ENCODE assay signal across 8 cellular contexts in genomic region chr1:168225476-168226190, GRCh38. TPM values are rescaled to one million over a fixed set of nuclear protein-coding genes. Genes with fewer than 3 reads are reported as not detected.
DNase-seq lines count a peak whose midpoint lies in the region; ATAC-seq and TF ChIP-seq lines count a peak whose summit lies in the region.

Gene SFT2D2, plus strand, starts transcription at chr1:168226004. Its CDS starts 76 bp downstream, at chr1:168226080.

- H3K27ac Mint-ChIP-seq in activated T-helper 1 cell treated with anti-CD3 and anti-CD28 coated beads, Interleukin-12 subunit alpha, Interleukin-12 subunit beta, Interleukin-2, Interleukin-4 antibody, amounts not matched to agents 30 ng/mL and 10 ng/mL and 1 ng/mL, durations not matched to agents 14 hours and 24 hours and 36 hours, result peak within 1 kb of the TSS; percentile 87
- peak within 1 kb of the TSS; percentile 86 to 96 (median 94) for H3K27ac Mint-ChIP-seq in naive thymus-derived CD8-positive, alpha-beta T cell

- TF ChIP-seq CTCF in fibroblast of lung (conservative IDR thresholded peaks at IDR 0.05 in 1 of 2, IDR thresholded peaks at IDR 0.05 in 1 of 2; ENCODE audit: low read depth in 1 of 2, low read length in 2 of 2), result no peak

- POLR2A ChIA-PET in naive thymus-derived CD8-positive, alpha-beta T cell (lab: Charles Lee), result interaction anchor here (1.1 to 1.9 kb wide), 5 partner anchors 9 to 290 kb away, joined by 3 to 9 read pairs (median 6); partner anchors contain the start of gene TIPRL

- H3K4me1 ChIP-seq in fibroblast of lung (ENCODE audit: control insufficient read depth, extremely low read depth, insufficient read depth, low read length), result no peaks in the 10 kb centered on the region

- H3K36me3 ChIP-seq in fibroblast of lung (ENCODE audit: control insufficient read depth, insufficient read depth, low read length), result no peaks in the 10 kb centered on the region

- peaks cover 6% of the 10 kb centered on the region for H3K9me3 Mint-ChIP-seq in activated T-helper 1 cell treated with anti-CD3 and anti-CD28 coated beads, Interleukin-12 subunit alpha, Interleukin-12 subunit beta, Interleukin-2, Interleukin-4 antibody, amounts not matched to agents 30 ng/mL and 10 ng/mL and 1 ng/mL, durations not matched to agents 14 hours and 24 hours and 36 hours
- H3K9me3 Mint-ChIP-seq in naive thymus-derived CD8-positive, alpha-beta T cell, result peaks cover 0 to 3% (median 0%) of the 10 kb centered on the region in 9 donors

- H2AFZ ChIP-seq in fibroblast of lung (ENCODE audit: low read length), result peak within 1 kb of the TSS; percentile 91

- intact Hi-C loops in activated T-helper 1 cell treated with anti-CD3 and anti-CD28 coated beads, Interleukin-12 subunit alpha, Interleukin-12 subunit beta, Interleukin-2, Interleukin-4 antibody, amounts not matched to agents 30 ng/mL and 10 ng/mL and 1 ng/mL, durations not matched to agents 14 hours and 24 hours and 36 hours (cut with micrococcal nuclease), result loop anchor here (1.0 to 5.0 kb wide), 8 partner anchors 47 to 503 kb away; partner anchors contain the start of genes DCAF6, GPR161, MPC2 and MPZL1

- peak; percentile 94 for DNase-seq in DMS53 (lab: John Stamatoyannopoulos, UW)
- peak; percentile 84 for DNase-seq in KBM-7
- peak; percentile 71 for DNase-seq in RPMI7951 (ENCODE audit: low read depth)
- peak; percentile 77 for DNase-seq in activated T-helper 1 cell treated with anti-CD3 and anti-CD28 coated beads, Interleukin-12 subunit alpha, Interleukin-12 subunit beta, Interleukin-2, Interleukin-4 antibody, amounts not matched to agents 30 ng/mL and 10 ng/mL and 1 ng/mL, durations not matched to agents 14 hours and 24 hours and 36 hours (ENCODE audit: low spot score)
- peak; percentile 69 to 78 for DNase-seq in fibroblast of lung (ENCODE audit: low read depth in 2 of 2)
- peak; percentile 65 to 85 (median 78) for DNase-seq in naive thymus-derived CD8-positive, alpha-beta T cell
- DNase-seq in stimulated activated naive CD4-positive, alpha-beta T cell (lab: John Stamatoyannopoulos, UW), result peak; percentile 58 to 82 (median 72)

- H3K4me1 Mint-ChIP-seq in activated T-helper 1 cell treated with anti-CD3 and anti-CD28 coated beads, Interleukin-12 subunit alpha, Interleukin-12 subunit beta, Interleukin-2, Interleukin-4 antibody, amounts not matched to agents 30 ng/mL and 10 ng/mL and 1 ng/mL, durations not matched to agents 14 hours and 24 hours and 36 hours (ENCODE audit: low read depth), result peaks cover 61% of the 10 kb centered on the region
- H3K4me1 Mint-ChIP-seq in naive thymus-derived CD8-positive, alpha-beta T cell, result peaks cover 17 to 54% (median 50%) of the 10 kb centered on the region in 4 donors

- peak within 1 kb of the TSS; percentile 62 to 90 (median 70) for H3K4me3 ChIP-seq in fibroblast of lung (replicated peaks in 1 of 4; ENCODE audit: control extremely low read depth in 1 of 4, insufficient read depth in 1 of 4, low read depth in 3 of 4, low read length in 4 of 4)

- peak; percentile 70 for ATAC-seq in GM21619 (IDR thresholded peaks at IDR 0.05; ENCODE audit: unreplicated experiment)
- peak; percentile 97 to 99 for ATAC-seq in naive thymus-derived CD8-positive, alpha-beta T cell

- H3K27ac ChIP-seq in fibroblast of lung (ENCODE audit: insufficient read depth, low read length), result peak within 1 kb of the TSS; percentile 79

- H3K27me3 Mint-ChIP-seq in activated T-helper 1 cell treated with anti-CD3 and anti-CD28 coated beads, Interleukin-12 subunit alpha, Interleukin-12 subunit beta, Interleukin-2, Interleukin-4 antibody, amounts not matched to agents 30 ng/mL and 10 ng/mL and 1 ng/mL, durations not matched to agents 14 hours and 24 hours and 36 hours (ENCODE audit: insufficient read depth), result peaks cover 4% of the 10 kb centered on the region
- H3K27me3 Mint-ChIP-seq in naive thymus-derived CD8-positive, alpha-beta T cell, result peaks cover 0 to 6% (median 2%) of the 10 kb centered on the region in 5 donors

- H3K4me3 Mint-ChIP-seq in activated T-helper 1 cell treated with anti-CD3 and anti-CD28 coated beads, Interleukin-12 subunit alpha, Interleukin-12 subunit beta, Interleukin-2, Interleukin-4 antibody, amounts not matched to agents 30 ng/mL and 10 ng/mL and 1 ng/mL, durations not matched to agents 14 hours and 24 hours and 36 hours, result peak within 1 kb of the TSS; percentile 90
- H3K4me3 Mint-ChIP-seq in naive thymus-derived CD8-positive, alpha-beta T cell, result peak within 1 kb of the TSS; percentile 80 to 98 (median 95)

- peak within 1 kb of the TSS; percentile 68 for H3K9ac ChIP-seq in fibroblast of lung (ENCODE audit: insufficient read depth, low read length)

- peak within 1 kb of the TSS; percentile 79 for H3K4me2 ChIP-seq in fibroblast of lung (ENCODE audit: extremely low read depth, insufficient read depth, low read length)

- H3K9me3 ChIP-seq in fibroblast of lung (ENCODE audit: control insufficient read depth, insufficient read depth, low read depth, low read length), result no peaks in the 10 kb centered on the region

- no peaks in the 10 kb centered on the region for H4K20me1 ChIP-seq in fibroblast of lung (ENCODE audit: control insufficient read depth, extremely low read depth, insufficient read depth, low read length)

- in situ Hi-C loops in KBM-7 (cut with MboI; ENCODE audit: low pct_unique_long_range_greater_than_20kb, low sequenced_read_pairs), result no loop called here

- peaks cover 31% of the 10 kb centered on the region for H3K36me3 Mint-ChIP-seq in activated T-helper 1 cell treated with anti-CD3 and anti-CD28 coated beads, Interleukin-12 subunit alpha, Interleukin-12 subunit beta, Interleukin-2, Interleukin-4 antibody, amounts not matched to agents 30 ng/mL and 10 ng/mL and 1 ng/mL, durations not matched to agents 14 hours and 24 hours and 36 hours (ENCODE audit: low read depth)
- peaks cover 0 to 9% (median 0%) of the 10 kb centered on the region in 3 donors for H3K36me3 Mint-ChIP-seq in naive thymus-derived CD8-positive, alpha-beta T cell

- peaks cover 6% of the 10 kb centered on the region for H3K27me3 ChIP-seq in fibroblast of lung (ENCODE audit: control insufficient read depth, insufficient read depth, low read length)

- peaks cover 20% of the 10 kb centered on the region for H3K79me2 ChIP-seq in fibroblast of lung (ENCODE audit: control insufficient read depth, insufficient read depth, low read length)

RNA-seq across cellular contexts. Expression of gene SFT2D2, which starts in this region (rescaled TPM):
- total RNA-seq in RPMI7951 (2014; rRNA removed; shearing (Covaris generic)), result 22.4 and 23.2 TPM in 2 replicates
- 71.1 and 76.5 TPM in 2 replicates for total RNA-seq in activated T-helper 1 cell treated with anti-CD3 and anti-CD28 coated beads, Interleukin-12 subunit alpha, Interleukin-12 subunit beta, Interleukin-2, Interleukin-4 antibody, amounts not matched to agents 30 ng/mL and 10 ng/mL and 1 ng/mL, durations not matched to agents 14 hours and 24 hours and 36 hours
- 25.9 and 29.4 TPM in 2 replicates for total RNA-seq in fibroblast of lung
- 36.2 and 36.4 TPM in 2 replicates for polyA plus RNA-seq in fibroblast of lung
- 8.8 and 9.3 TPM in 2 replicates for polyA plus RNA-seq in fibroblast of lung (2012)
- 42.8 and 47.7 TPM in 2 replicates for polyA minus RNA-seq in fibroblast of lung (ENCODE audit: low replicate concordance)
- total RNA-seq in naive thymus-derived CD8-positive, alpha-beta T cell, result 10 to 100 TPM; 50.0 to 52.0 TPM
- polyA plus RNA-seq in naive thymus-derived CD8-positive, alpha-beta T cell, result 10 to 100 TPM; 33.4 to 48.8 (median 36.7) TPM

Comparison
In these comparisons a context has a peak if more than half of its experiments do, and no peak if none do; other contexts are left out.
1. Peak in every context shown above with its lines: DNase-seq, ATAC-seq, H3K4me3 ChIP-seq and H3K27ac ChIP-seq.